In genomic region chr18:79441261-79441819, GRCh38 we compare ENCODE assay signal across 20 cellular contexts. TPM values are rescaled to one million over a fixed set of nuclear protein-coding genes. Genes with fewer than 3 reads are reported as not detected.
DNase-seq lines count a peak whose midpoint lies in the region; ATAC-seq and TF ChIP-seq lines count a peak whose summit lies in the region.
"Had no signal": no experiment of that assay in that cellular context is flagged by ENCODE, and none has a peak within 500 bp of the region (broad histone marks: within the 10 kb centered on the region; RNA-seq: fewer than 3 reads in every experiment).

No MANE protein-coding gene starts in this region.

- POLR2A ChIA-PET in RWPE1 (lab: Yijun Ruan, JAX; ENCODE audit: low non-redundant PET) = no interaction called here

- H3K4me2 ChIP-seq in neuronal stem cell (ENCODE audit: insufficient read depth, low read length, poor library complexity, severe bottlenecking) = no peak overlapping the region
- H3K4me2 ChIP-seq: A549 had no signal

- H3K27ac ChIP-seq in RWPE1 = peak overlapping the region; percentile 60
- H3K27ac ChIP-seq in neuronal stem cell (replicated peaks; ENCODE audit: low read length) = no peak overlapping the region
- no peak overlapping the region for H3K27ac ChIP-seq in lower lobe of right lung
- H3K27ac ChIP-seq: A549, Peyer's patch had no signal

- H2BK12ac ChIP-seq in neuronal stem cell (ENCODE audit: low read length) = no peak overlapping the region

- ATAC-seq in lower lobe of right lung (no peak), GM18868 (IDR thresholded peaks at IDR 0.05; ENCODE audit: unreplicated experiment) (no peak)
- ATAC-seq: A549 had no signal

- H3K9me3 ChIP-seq in neuronal stem cell (replicated peaks in 1 of 2; ENCODE audit: control insufficient read depth in 2 of 2, insufficient read depth in 1 of 2, low read depth in 1 of 2, low read length in 2 of 2) = no peaks in the 10 kb centered on the region
- no peaks in the 10 kb centered on the region for H3K9me3 ChIP-seq in lower lobe of right lung
- H3K9me3 ChIP-seq: A549, Peyer's patch had no signal

- no peak for TF ChIP-seq CTCF in RWPE1 (conservative IDR thresholded peaks at IDR 0.05; ENCODE audit: low read depth)
- TF ChIP-seq CTCF in endothelial cell (IDR thresholded peaks at IDR 0.05; ENCODE audit: unreplicated experiment) = no peak
- TF ChIP-seq CTCF in lower lobe of right lung (IDR thresholded peaks at IDR 0.05) = no peak

- H3K27ac Mint-ChIP-seq in activated naive CD4-positive, alpha-beta T cell treated with anti-CD3 and anti-CD28 coated beads, Interleukin-2, amount 10 ng/mL, durations not matched to agents 7 days and 5 days = peak overlapping the region; percentile 33
- peak overlapping the region; percentile 81 for H3K27ac Mint-ChIP-seq in endothelial cell (ENCODE audit: unreplicated experiment)
- H3K27ac Mint-ChIP-seq: HFFc6 had no signal

- H2AFZ ChIP-seq in neuronal stem cell (ENCODE audit: low read length) = no peak overlapping the region

- H2AK5ac ChIP-seq in neuronal stem cell (ENCODE audit: low read depth, low read length) = no peak overlapping the region

- H4K91ac ChIP-seq in neuronal stem cell (ENCODE audit: low read depth, low read length, poor library complexity) = no peak overlapping the region

- H3K4me3 Mint-ChIP-seq in activated naive CD4-positive, alpha-beta T cell treated with anti-CD3 and anti-CD28 coated beads, Interleukin-2, amount 10 ng/mL, durations not matched to agents 7 days and 5 days = no peak overlapping the region
- H3K4me3 Mint-ChIP-seq in endothelial cell (ENCODE audit: unreplicated experiment) = no peak overlapping the region
- H3K4me3 Mint-ChIP-seq: CD4-positive, CD25-positive, alpha-beta regulatory T cell; HFFc6 had no signal

- no peak overlapping the region for H3K9ac ChIP-seq in neuronal stem cell (ENCODE audit: low read depth, low read length, poor library complexity)

- H3K4me3 ChIP-seq in neuronal stem cell (ENCODE audit: low read length in 2 of 2) (no peak overlapping the region), lower lobe of right lung (no peak overlapping the region)
- H3K4me3 ChIP-seq: A549, Peyer's patch had no signal

- intact Hi-C loops in lower lobe of right lung (cut with DNase I) = no loop called here

- peak overlapping the region; percentile 74 for H3K18ac ChIP-seq in neuronal stem cell (ENCODE audit: low read length)

- H3K36me3 Mint-ChIP-seq in activated naive CD4-positive, alpha-beta T cell treated with anti-CD3 and anti-CD28 coated beads, Interleukin-2, amount 10 ng/mL, durations not matched to agents 7 days and 5 days = peaks cover 7% of the 10 kb centered on the region
- peaks cover 16% of the 10 kb centered on the region for H3K36me3 Mint-ChIP-seq in endothelial cell (ENCODE audit: low read depth, unreplicated experiment)

- no peaks in the 10 kb centered on the region for H3K27me3 Mint-ChIP-seq in activated naive CD4-positive, alpha-beta T cell treated with anti-CD3 and anti-CD28 coated beads, Interleukin-2, amount 10 ng/mL, durations not matched to agents 7 days and 5 days
- peaks cover 12% of the 10 kb centered on the region for H3K27me3 Mint-ChIP-seq in endothelial cell (ENCODE audit: unreplicated experiment)
- H3K27me3 Mint-ChIP-seq: CD4-positive, CD25-positive, alpha-beta regulatory T cell had no signal

- no peaks in the 10 kb centered on the region for H3K36me3 ChIP-seq in neuronal stem cell (replicated peaks in 1 of 2; ENCODE audit: control insufficient read depth in 2 of 2, insufficient read depth in 2 of 2, low read length in 2 of 2)
- peaks cover 15% of the 10 kb centered on the region for H3K36me3 ChIP-seq in lower lobe of right lung
- H3K36me3 ChIP-seq: Peyer's patch had no signal

- H3K79me1 ChIP-seq in neuronal stem cell (ENCODE audit: low read depth, low read length) = peaks cover 5% of the 10 kb centered on the region

- H3K4ac ChIP-seq in neuronal stem cell (ENCODE audit: low read length) = no peak overlapping the region

- H2BK120ac ChIP-seq in neuronal stem cell (ENCODE audit: low read depth, low read length) = no peak overlapping the region

- peaks cover 20% of the 10 kb centered on the region for H3K4me1 Mint-ChIP-seq in activated naive CD4-positive, alpha-beta T cell treated with anti-CD3 and anti-CD28 coated beads, Interleukin-2, amount 10 ng/mL, durations not matched to agents 7 days and 5 days
- peaks cover 15% of the 10 kb centered on the region for H3K4me1 Mint-ChIP-seq in endothelial cell (ENCODE audit: unreplicated experiment)

- WGBS in neuronal stem cell (ENCODE audit: extremely low coverage in 2 of 2, insufficient read length in 2 of 2, insufficient replicate concordance in 1 of 2), 2 donors = no CpG with 5 or more reads among the region's 23 CpGs

- CTCF ChIA-PET in activated naive CD4-positive, alpha-beta T cell treated with anti-CD3 and anti-CD28 coated beads, Interleukin-2, amount 10 ng/mL, durations not matched to agents 7 days and 5 days (lab: Charles Lee) = no interaction called here
- CTCF ChIA-PET in RWPE1 (lab: Yijun Ruan, JAX) = interaction anchor here (1.0 kb wide), 1 partner anchor 8 kb away, joined by 3 read pairs; no protein-coding TSS in a partner anchor

- DNase-seq in activated naive CD4-positive, alpha-beta T cell treated with anti-CD3 and anti-CD28 coated beads, Interleukin-2, amount 10 ng/mL, durations not matched to agents 7 days and 5 days = no peak
- no peak for DNase-seq in activated naive CD4-positive, alpha-beta T cell treated with Interleukin-2 at 50 U/mL for 16 hours
- DNase-seq in RWPE1 (ENCODE audit: low spot score) (no peak), endothelial cell (ENCODE audit: low spot score) (no peak), neuronal stem cell (ENCODE audit: low spot score) (no peak), lower lobe of right lung (no peak), anterior cingulate cortex (lab: John Stamatoyannopoulos, UW) (no peak)
- DNase-seq: CD4-positive, CD25-positive, alpha-beta regulatory T cell; DMS53; HFFc6; NCI-H1092 treated with DMSO at 0.1 percent for 48 hours; NCI-H1694 treated with DMSO at 0.1 percent for 48 hours; NCI-H2107; NCI-H2227 treated with DMSO at 0.1 percent for 48 hours; NCI-H524; Right ventricle myocardium superior had no signal

- no peak overlapping the region for H2BK15ac ChIP-seq in neuronal stem cell (ENCODE audit: low read length)

- no peak overlapping the region for H4K8ac ChIP-seq in neuronal stem cell (ENCODE audit: low read depth, low read length)

- H3K27me3 ChIP-seq in neuronal stem cell (ENCODE audit: control insufficient read depth in 3 of 3, insufficient read depth in 3 of 3, low read depth in 1 of 3, low read length in 3 of 3) (no peaks in the 10 kb centered on the region), lower lobe of right lung (ENCODE audit: low read depth) (no peaks in the 10 kb centered on the region)
- H3K27me3 ChIP-seq: Peyer's patch had no signal

- H3K23ac ChIP-seq in neuronal stem cell (ENCODE audit: low read depth, low read length, poor library complexity) = peak overlapping the region; percentile 91

- H3K14ac ChIP-seq in neuronal stem cell (ENCODE audit: low read length) = no peak overlapping the region

- no peaks in the 10 kb centered on the region for H3K9me3 Mint-ChIP-seq in activated naive CD4-positive, alpha-beta T cell treated with anti-CD3 and anti-CD28 coated beads, Interleukin-2, amount 10 ng/mL, durations not matched to agents 7 days and 5 days
- H3K9me3 Mint-ChIP-seq in endothelial cell (ENCODE audit: unreplicated experiment) = no peaks in the 10 kb centered on the region
- H3K9me3 Mint-ChIP-seq: CD4-positive, CD25-positive, alpha-beta regulatory T cell; HFFc6 had no signal

- peaks cover 5% of the 10 kb centered on the region in 2 donors for H3K4me1 ChIP-seq in neuronal stem cell (ENCODE audit: control insufficient read depth in 2 of 2, insufficient read depth in 1 of 2, low read depth in 1 of 2, low read length in 2 of 2)
- no peaks in the 10 kb centered on the region for H3K4me1 ChIP-seq in lower lobe of right lung
- H3K4me1 ChIP-seq: A549 had no signal

- H2BK5ac ChIP-seq in neuronal stem cell (ENCODE audit: low read length) = no peak overlapping the region

RNA-seq across cellular contexts. Expression of gene NFATC1, which starts 45.6 kb away (rescaled TPM):
- total RNA-seq in endothelial cell (ENCODE audit: unreplicated experiment) = 40.6 TPM
- polyA plus RNA-seq in neuronal stem cell (2013, experiment 1 of 2) = 4.7 TPM
- polyA plus RNA-seq in neuronal stem cell (2013, experiment 2 of 2) = 5.2 TPM
- 21.4 TPM for total RNA-seq in lower lobe of right lung
- total RNA-seq: HepG2 had no signal
- polyA plus RNA-seq: HepG2 had no signal
